Comparison of ENCODE assay signal across 11 cellular contexts in the genomic region with DNA sequence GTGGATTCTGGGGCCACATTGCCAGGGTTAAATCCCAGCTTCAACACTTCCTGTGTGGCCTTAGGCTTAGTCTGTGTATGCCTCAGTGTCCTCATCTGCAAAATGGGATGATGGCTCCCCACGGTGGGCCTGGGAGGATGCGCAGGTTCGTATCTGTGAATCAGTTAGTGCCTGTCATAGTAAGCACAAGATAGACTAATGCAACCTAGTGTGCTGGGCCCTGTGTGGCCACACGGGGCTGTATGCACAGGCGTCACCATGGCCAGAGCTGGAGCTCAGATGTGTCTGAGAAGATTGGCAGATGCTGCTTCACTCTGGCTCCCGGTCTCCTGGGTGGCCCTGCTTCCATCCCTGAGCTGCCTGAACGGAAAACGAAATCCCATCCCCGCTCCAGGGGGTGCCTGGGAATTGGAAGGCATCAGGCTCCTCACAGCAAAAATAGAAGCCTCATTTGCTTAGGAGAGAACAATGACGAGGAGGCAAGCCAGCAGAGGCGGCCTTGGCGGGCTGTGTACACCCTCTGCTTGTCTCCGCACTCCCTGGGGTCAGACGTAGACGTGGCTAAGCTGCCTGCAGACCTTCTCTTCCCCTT.
DNase-seq lines count a peak whose midpoint lies in the region; ATAC-seq and TF ChIP-seq lines count a peak whose summit lies in the region.
"Had no signal": no experiment of that assay in that cellular context is flagged by ENCODE, and none has a peak within 500 bp of the region (broad histone marks: within the 10 kb centered on the region; RNA-seq: fewer than 3 reads in every experiment).

No MANE protein-coding gene starts in this region.

- peak overlapping the region; percentile 76 for H3K27ac Mint-ChIP-seq in neural crest cell (ENCODE audit: unreplicated experiment)
- H3K27ac Mint-ChIP-seq: memory B cell; T-helper 1 cell treated with Interleukin-12 subunit alpha and Interleukin-12 subunit beta and Interleukin-4 antibody, amounts not matched to agents 30 μg/mL and 1 μg/mL, for 36 hours had no signal

- H3K36me3 ChIP-seq in ascending aorta (no peaks in the 10 kb centered on the region), colonic mucosa (no peaks in the 10 kb centered on the region)

- H3K9ac ChIP-seq in colonic mucosa (ENCODE audit: low read depth in 2 of 2, low read length in 2 of 2), result no peak overlapping the region

- H3K9me3 Mint-ChIP-seq in neural crest cell, result no peaks in the 10 kb centered on the region
- H3K9me3 Mint-ChIP-seq: memory B cell; T-helper 1 cell treated with Interleukin-12 subunit alpha and Interleukin-12 subunit beta and Interleukin-4 antibody, amounts not matched to agents 30 μg/mL and 1 μg/mL, for 36 hours had no signal

- H3K4me3 ChIP-seq in astrocyte of the spinal cord (ENCODE audit: low read depth, low read length) (no peak overlapping the region), right cardiac atrium (ENCODE audit: low read length) (no peak overlapping the region), ascending aorta (no peak overlapping the region), colonic mucosa (no peak overlapping the region)
- H3K4me3 ChIP-seq: coronary artery had no signal

- no peak for ATAC-seq in right cardiac atrium

- no peak overlapping the region for H3K27ac ChIP-seq in right cardiac atrium (ENCODE audit: low read length)
- H3K27ac ChIP-seq in ascending aorta, result no peak overlapping the region
- H3K27ac ChIP-seq in colonic mucosa, result no peak overlapping the region
- H3K27ac ChIP-seq: coronary artery had no signal

- TF ChIP-seq CTCF in GM12872 (IDR thresholded peaks at IDR 0.05; ENCODE audit: insufficient read depth, low read depth, low read length) (peak; percentile 27; the same call in 1 of the 3 replicates), astrocyte of the spinal cord (IDR thresholded peaks at IDR 0.05; ENCODE audit: low read depth, low read length) (peak; percentile 33), neural crest cell (conservative IDR thresholded peaks at IDR 0.05) (no peak), ascending aorta (IDR thresholded peaks at IDR 0.05) (no peak), colonic mucosa (IDR thresholded peaks at IDR 0.05) (no peak)

- peaks cover 75% of the 10 kb centered on the region for H3K4me1 Mint-ChIP-seq in neural crest cell
- H3K4me1 Mint-ChIP-seq: memory B cell had no signal

- intact Hi-C loops in right cardiac atrium (cut with DNase I), result no loop called here
- intact Hi-C loops in ascending aorta (cut with DNase I), result no loop called here
- intact Hi-C loops in colonic mucosa (cut with DNase I), result no loop called here

- H3K9me3 ChIP-seq in right cardiac atrium (ENCODE audit: control insufficient read depth, low read length), result no peaks in the 10 kb centered on the region
- H3K9me3 ChIP-seq in ascending aorta, result no peaks in the 10 kb centered on the region
- no peaks in the 10 kb centered on the region for H3K9me3 ChIP-seq in colonic mucosa

- no peaks in the 10 kb centered on the region for H3K4me1 ChIP-seq in right cardiac atrium (ENCODE audit: control insufficient read depth, insufficient read depth, low read length)
- peaks cover 0 to 7% of the 10 kb centered on the region in 2 donors for H3K4me1 ChIP-seq in ascending aorta
- no peaks in the 10 kb centered on the region for H3K4me1 ChIP-seq in colonic mucosa

- WGBS in right cardiac atrium, result 67% methylated on average over 15 of the region's 15 CpGs

- no peaks in the 10 kb centered on the region for H3K27me3 ChIP-seq in right cardiac atrium (ENCODE audit: control insufficient read depth, insufficient read depth)
- no peaks in the 10 kb centered on the region for H3K27me3 ChIP-seq in ascending aorta
- no peaks in the 10 kb centered on the region for H3K27me3 ChIP-seq in colonic mucosa

- peak overlapping the region; percentile 78 for H3K4me3 Mint-ChIP-seq in neural crest cell
- H3K4me3 Mint-ChIP-seq: memory B cell; T-helper 1 cell treated with Interleukin-12 subunit alpha and Interleukin-12 subunit beta and Interleukin-4 antibody, amounts not matched to agents 30 μg/mL and 1 μg/mL, for 36 hours had no signal

- peaks cover 3% of the 10 kb centered on the region for H3K36me3 Mint-ChIP-seq in neural crest cell (ENCODE audit: low read depth)
- H3K36me3 Mint-ChIP-seq: memory B cell had no signal

- DNase-seq in NCI-H2107 (lab: John Stamatoyannopoulos, UW) (peak; percentile 34), astrocyte of the spinal cord (ENCODE audit: low read depth, low spot score) (no peak), neural crest cell (ENCODE audit: low read depth, low spot score) (no peak), right cardiac atrium (no peak), NCI-H510A (lab: John Stamatoyannopoulos, UW) (no peak), ascending aorta (ENCODE audit: low spot score in 2 of 2) (no peak), colonic mucosa (no peak)

- in situ Hi-C loops in astrocyte of the spinal cord (cut with HindIII; ENCODE audit: low sequenced_read_pairs), result no loop called here

- no peaks in the 10 kb centered on the region for H3K27me3 Mint-ChIP-seq in neural crest cell (ENCODE audit: low read depth)

Comparison
In these comparisons a context has a peak if more than half of its experiments do, and no peak if none do; other contexts are left out.
1. CTCF ChIP-seq: peak in GM12872 (single experiment) and astrocyte of the spinal cord (single experiment); none in neural crest cell (single experiment), ascending aorta (0 of 3) and colonic mucosa (single experiment).